ENCODE assay signal across 17 cellular contexts in genomic region chr20:48962976-48963730, GRCh38. TPM values are rescaled to one million over a fixed set of nuclear protein-coding genes. Genes with fewer than 3 reads are reported as not detected.
DNase-seq lines count a peak whose midpoint lies in the region; ATAC-seq and TF ChIP-seq lines count a peak whose summit lies in the region.
"Had no signal": no experiment of that assay in that cellular context is flagged by ENCODE, and none has a peak within 500 bp of the region (broad histone marks: within the 10 kb centered on the region; RNA-seq: fewer than 3 reads in every experiment).

No MANE protein-coding gene starts in this region.

- no peak for TF ChIP-seq CTCF in fibroblast of villous mesenchyme (IDR thresholded peaks at IDR 0.05; ENCODE audit: insufficient read depth, low read depth, low read length)

- DNase-seq in left ventricle myocardium superior (no peak), Right ventricle myocardium inferior (ENCODE audit: missing footprints) (no peak), fibroblast of villous mesenchyme (ENCODE audit: low read depth) (peak; percentile 73), mucosa of gallbladder (ENCODE audit: low spot score) (peak; percentile 41), erythroblast (lab: John Stamatoyannopoulos, UW) (no peak), DMS 273 (lab: John Stamatoyannopoulos, UW; ENCODE audit: unreplicated experiment) (no peak), NCI-H1436 (lab: John Stamatoyannopoulos, UW) (no peak)
- no peak for DNase-seq in activated CD4-positive, alpha-beta T cell treated with anti-CD3 and anti-CD28 coated beads, Interleukin-2, amount 50 U/mL, for 4 hours
- DNase-seq: activated CD4-positive, alpha-beta memory T cell treated with anti-CD3 and anti-CD28 coated beads, Interleukin-2, amount 10 ng/mL, durations not matched to agents 7 days and 5 days; activated T-cell treated with anti-CD3 and anti-CD28 coated beads, Interleukin-2, amount 50 U/mL, for 4 hours; DMS153; islet precursor cell; NCI-H2029 treated with DMSO at 0.1 percent for 48 hours; stimulated activated CD4-positive, alpha-beta T cell treated with anti-CD3 and anti-CD28 coated beads, Interleukin-4, amount 100 ng/mL, for 1 hour; T-cell had no signal

- ATAC-seq in left ventricle myocardium superior (peak; percentile 18), Right ventricle myocardium inferior (no peak)
- ATAC-seq: activated T-cell treated with anti-CD3 and anti-CD28 coated beads, Interleukin-2, amount 50 U/mL, for 4 hours; K562; T-cell had no signal

- TF ChIP-seq POLR2A in erythroblast (IDR thresholded peaks at IDR 0.05; ENCODE audit: low read length), result no peak

- H3K4me3 ChIP-seq in fibroblast of villous mesenchyme (ENCODE audit: low read depth, low read length), result no peak overlapping the region
- H3K4me3 ChIP-seq: BLaER1 treated with 17β-estradiol and CSF1 and Interleukin-3, amounts not matched to agents 10 nM and 100 nM; K562 had no signal

- intact Hi-C loops in left ventricle myocardium superior (cut with micrococcal nuclease) (no loop called here), Right ventricle myocardium inferior (cut with DNase I) (no loop called here)

RNA-seq across cellular contexts. Expression of gene ARFGEF2, which starts 41.6 kb away (rescaled TPM):
- total RNA-seq in left ventricle myocardium superior (44.9 TPM), Right ventricle myocardium inferior (39.1 TPM), fibroblast of villous mesenchyme (41.9 and 47.5 TPM in 2 replicates), mucosa of gallbladder (37.1 TPM)

Comparison
In these comparisons a context has a peak if more than half of its experiments do, and no peak if none do; other contexts are left out.
1. DNase-seq: peak in fibroblast of villous mesenchyme (single experiment) and mucosa of gallbladder (single experiment); none in left ventricle myocardium superior (single experiment), Right ventricle myocardium inferior (single experiment), activated CD4-positive, alpha-beta T cell treated with anti-CD3 and anti-CD28 coated beads, Interleukin-2, amount 50 U/mL, for 4 hours (0 of 2), erythroblast (0 of 2), DMS 273 (single experiment) and NCI-H1436 (single experiment).